Comparison of ENCODE assay signal across 16 cellular contexts in genomic region chr16:2774161-2774891, GRCh38. TPM values are rescaled to one million over a fixed set of nuclear protein-coding genes. Genes with fewer than 3 reads are reported as not detected.
DNase-seq lines count a peak whose midpoint lies in the region; ATAC-seq and TF ChIP-seq lines count a peak whose summit lies in the region.
"Had no signal": no experiment of that assay in that cellular context is flagged by ENCODE, and none has a peak within 500 bp of the region (broad histone marks: within the 10 kb centered on the region; RNA-seq: fewer than 3 reads in every experiment).

No MANE protein-coding gene starts in this region.

- peak; percentile 9 for DNase-seq in cardiac septum (ENCODE audit: low spot score)
- no peak for DNase-seq in right cardiac atrium
- peak; percentile 63 for DNase-seq in NCI-H524 treated with DMSO at 0.1 percent for 48 hours (lab: John Stamatoyannopoulos, UW)
- DNase-seq in lower lobe of right lung = peak; percentile 44
- peak; percentile 51 for DNase-seq in upper lobe of right lung
- DNase-seq in GM03348 (ENCODE audit: low spot score) = no peak
- DNase-seq: AML-193; effector memory CD4-positive, alpha-beta T cell; foreskin keratinocyte; MG63 had no signal

- no peaks in the 10 kb centered on the region for H3K27me3 ChIP-seq in right cardiac atrium (ENCODE audit: control insufficient read depth, insufficient read depth)
- H3K27me3 ChIP-seq in lower lobe of right lung (ENCODE audit: low read depth) = no peaks in the 10 kb centered on the region
- H3K27me3 ChIP-seq in upper lobe of right lung = no peaks in the 10 kb centered on the region
- H3K27me3 ChIP-seq: body of pancreas, foreskin keratinocyte, MG63, vagina had no signal

- H3K36me3 ChIP-seq in lower lobe of right lung (peaks cover 57% of the 10 kb centered on the region), upper lobe of right lung (peaks cover 53% of the 10 kb centered on the region)

- H3K4me3 ChIP-seq in right cardiac atrium (ENCODE audit: low read length) (no peak overlapping the region), lower lobe of right lung (no peak overlapping the region), upper lobe of right lung (no peak overlapping the region)
- H3K4me3 ChIP-seq: body of pancreas, GM23338, MG63, vagina had no signal

- H3K4me1 ChIP-seq in right cardiac atrium (ENCODE audit: control insufficient read depth, insufficient read depth, low read length) = peaks cover 3% of the 10 kb centered on the region
- peaks cover 33% of the 10 kb centered on the region for H3K4me1 ChIP-seq in lower lobe of right lung
- peaks cover 24% of the 10 kb centered on the region for H3K4me1 ChIP-seq in upper lobe of right lung

- H3K27ac ChIP-seq in right cardiac atrium (ENCODE audit: low read length) (no peak overlapping the region), lower lobe of right lung (no peak overlapping the region), upper lobe of right lung (no peak overlapping the region)
- H3K27ac ChIP-seq: body of pancreas, foreskin keratinocyte, vagina had no signal

- TF ChIP-seq CTCF in lower lobe of right lung (IDR thresholded peaks at IDR 0.05) (no peak), upper lobe of right lung (IDR thresholded peaks at IDR 0.05) (no peak)

- ATAC-seq in right cardiac atrium (no peak), lower lobe of right lung (no peak), upper lobe of right lung (no peak), HG03342 (IDR thresholded peaks at IDR 0.05; ENCODE audit: unreplicated experiment) (no peak), GM19452 (IDR thresholded peaks at IDR 0.05; ENCODE audit: unreplicated experiment) (no peak)
- ATAC-seq: body of pancreas, foreskin keratinocyte, GM23338 had no signal

- WGBS in right cardiac atrium = 80% methylated on average over 7 of the region's 7 CpGs

- H3K9me3 ChIP-seq in right cardiac atrium (ENCODE audit: control insufficient read depth, low read length) (no peaks in the 10 kb centered on the region), lower lobe of right lung (no peaks in the 10 kb centered on the region), upper lobe of right lung (no peaks in the 10 kb centered on the region)
- H3K9me3 ChIP-seq: body of pancreas, MG63, vagina had no signal

- intact Hi-C loops in cardiac septum (cut with DNase I) = no loop called here
- intact Hi-C loops in right cardiac atrium (cut with DNase I) = no loop called here
- intact Hi-C loops in lower lobe of right lung (cut with DNase I) = no loop called here
- intact Hi-C loops in upper lobe of right lung (cut with DNase I) = no loop called here

RNA-seq across cellular contexts. Expression of gene ELOB, which starts 2.8 kb away (rescaled TPM):
- total RNA-seq in cardiac septum = 278 TPM
- total RNA-seq in right cardiac atrium = 100 to 1,000 TPM; 235 to 320 (median 280) TPM
- polyA plus RNA-seq in right cardiac atrium = 625 TPM
- total RNA-seq in lower lobe of right lung = 196 TPM
- 179 TPM for total RNA-seq in upper lobe of right lung

RNA-seq across cellular contexts. Expression of gene PRSS33, which starts 13.0 kb away (rescaled TPM):
- total RNA-seq in cardiac septum = not detected
- not detected for total RNA-seq in right cardiac atrium
- not detected for polyA plus RNA-seq in right cardiac atrium
- not detected for total RNA-seq in lower lobe of right lung
- total RNA-seq in upper lobe of right lung = not detected
- total RNA-seq: body of pancreas, foreskin keratinocyte, mesenteric fat pad, vagina had no signal
- polyA plus RNA-seq: foreskin keratinocyte had no signal

RNA-seq across cellular contexts. Expression of gene SRRM2, which starts 21.9 kb away (rescaled TPM):
- total RNA-seq in cardiac septum = 335 TPM
- 100 to 1,000 TPM; 299 to 352 (median 320) TPM for total RNA-seq in right cardiac atrium
- 402 TPM for polyA plus RNA-seq in right cardiac atrium
- total RNA-seq in lower lobe of right lung = 659 TPM
- 660 TPM for total RNA-seq in upper lobe of right lung

RNA-seq across cellular contexts. Expression of gene PRSS41, which starts 23.9 kb away (rescaled TPM):
- not detected for total RNA-seq in cardiac septum
- not detected for total RNA-seq in right cardiac atrium
- not detected for polyA plus RNA-seq in right cardiac atrium
- total RNA-seq in lower lobe of right lung = not detected
- total RNA-seq in upper lobe of right lung = not detected
- total RNA-seq: body of pancreas, foreskin keratinocyte, GM23338, mesenteric fat pad, vagina had no signal
- polyA plus RNA-seq: foreskin keratinocyte, GM23338 had no signal

RNA-seq across cellular contexts. Expression of gene PRSS21, which starts 42.7 kb away (rescaled TPM):
- total RNA-seq in cardiac septum (not detected), right cardiac atrium (not detected), lower lobe of right lung (26.5 TPM), upper lobe of right lung (17.1 TPM)
- polyA plus RNA-seq in right cardiac atrium = not detected
- total RNA-seq: mesenteric fat pad, vagina had no signal

Comparison
In these comparisons a context has a peak if more than half of its experiments do, and no peak if none do; other contexts are left out.
1. DNase-seq: peak in cardiac septum (single experiment), NCI-H524 treated with DMSO at 0.1 percent for 48 hours (single experiment), lower lobe of right lung (single experiment) and upper lobe of right lung (single experiment); none in right cardiac atrium (0 of 3) and GM03348 (single experiment).